9 cellular contexts compared by ENCODE assay signal in the genomic region with DNA sequence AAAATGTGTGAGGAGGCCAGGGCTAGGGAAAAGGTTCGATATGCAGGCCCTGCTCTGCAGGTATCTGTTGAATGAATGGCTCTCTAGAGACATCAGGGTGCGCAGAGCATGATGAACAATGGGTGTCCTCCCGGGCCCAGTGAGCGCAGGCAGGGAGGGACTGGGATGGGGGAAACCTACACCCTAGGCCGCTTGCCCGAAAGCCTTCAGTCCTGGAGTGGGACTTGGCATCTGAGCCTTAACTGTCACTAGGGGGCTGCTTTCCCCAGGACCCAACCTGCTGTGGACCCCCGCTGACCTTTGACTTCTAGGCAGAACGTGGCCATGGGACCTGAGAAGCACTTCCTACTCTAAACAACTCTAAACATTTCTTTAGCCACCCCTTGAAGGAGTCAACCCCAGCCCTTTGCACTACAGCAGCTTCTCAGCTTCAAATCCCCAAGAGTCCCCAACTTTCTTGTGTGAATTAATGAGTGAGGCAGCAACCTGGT. TPM values are rescaled to one million over a fixed set of nuclear protein-coding genes. Genes with fewer than 3 reads are reported as not detected.
DNase-seq lines count a peak whose midpoint lies in the region; ATAC-seq and TF ChIP-seq lines count a peak whose summit lies in the region.
"Had no signal": no experiment of that assay in that cellular context is flagged by ENCODE, and none has a peak within 500 bp of the region (broad histone marks: within the 10 kb centered on the region; RNA-seq: fewer than 3 reads in every experiment).

No MANE protein-coding gene starts in this region.

- H2AFZ ChIP-seq in neural progenitor cell (replicated peaks): peak overlapping the region; percentile 92

- H3K4me2 ChIP-seq in BLaER1: peak overlapping the region; percentile 98
- H3K4me2 ChIP-seq in neural progenitor cell: peak overlapping the region; percentile 92

- H3K4me3 Mint-ChIP-seq in endothelial cell (ENCODE audit: unreplicated experiment) (peak overlapping the region; percentile 88), neural progenitor cell (peak overlapping the region; percentile 86)

- ATAC-seq in HG03342 (IDR thresholded peaks at IDR 0.05; ENCODE audit: unreplicated experiment): no peak

- no peak for DNase-seq in Peyer's patch
- no peak for DNase-seq in endothelial cell (ENCODE audit: low spot score)
- DNase-seq in neural progenitor cell (ENCODE audit: low spot score): no peak
- DNase-seq in dedifferentiated amniotic fluid mesenchymal stem cell (ENCODE audit: extremely low spot score): no peak
- DNase-seq in stimulated activated CD4-positive, alpha-beta T cell treated with anti-CD3 and anti-CD28 coated beads, Interleukin-2, amount 100 ng/mL, for 48 hours: no peak
- no peak for DNase-seq in midbrain (lab: John Stamatoyannopoulos, UW)

- H3K27ac ChIP-seq in BLaER1 (peak overlapping the region; percentile 75; the same call in 1 of the 2 replicates), Peyer's patch (peak overlapping the region; percentile 86 to 99 (median 92)), neural progenitor cell (no peak overlapping the region)

- H3F3A ChIP-seq in neural progenitor cell (ENCODE audit: low read depth): peaks cover 50% of the 10 kb centered on the region

- H4K20me1 ChIP-seq in BLaER1: no peaks in the 10 kb centered on the region
- peaks cover 20% of the 10 kb centered on the region for H4K20me1 ChIP-seq in neural progenitor cell (ENCODE audit: low read depth)

- peaks cover 24% of the 10 kb centered on the region for H3K4me1 Mint-ChIP-seq in endothelial cell (ENCODE audit: unreplicated experiment)
- H3K4me1 Mint-ChIP-seq in neural progenitor cell: peaks cover 46% of the 10 kb centered on the region

- TF ChIP-seq POLR2A in Peyer's patch (IDR thresholded peaks at IDR 0.05): no peak

- H3K27me3 Mint-ChIP-seq in endothelial cell (ENCODE audit: unreplicated experiment): peaks cover 15% of the 10 kb centered on the region
- H3K27me3 Mint-ChIP-seq in neural progenitor cell (ENCODE audit: insufficient read depth, low read depth): peaks cover 15% of the 10 kb centered on the region

- peaks cover 11% of the 10 kb centered on the region for H3K36me3 Mint-ChIP-seq in endothelial cell (ENCODE audit: low read depth, unreplicated experiment)
- peaks cover 2% of the 10 kb centered on the region for H3K36me3 Mint-ChIP-seq in neural progenitor cell

- H3K9me3 ChIP-seq in BLaER1 (no peaks in the 10 kb centered on the region), Peyer's patch (no peaks in the 10 kb centered on the region), neural progenitor cell (ENCODE audit: low read depth) (no peaks in the 10 kb centered on the region)

- H3K27ac Mint-ChIP-seq in endothelial cell (ENCODE audit: unreplicated experiment) (no peak overlapping the region), neural progenitor cell (peak overlapping the region; percentile 93)

- no peak for TF ChIP-seq CTCF in Peyer's patch (IDR thresholded peaks at IDR 0.05)
- no peak for TF ChIP-seq CTCF in endothelial cell (IDR thresholded peaks at IDR 0.05; ENCODE audit: unreplicated experiment)
- no peak for TF ChIP-seq CTCF in neural progenitor cell (IDR thresholded peaks at IDR 0.05)

- H3K36me3 ChIP-seq in BLaER1 (no peaks in the 10 kb centered on the region), Peyer's patch (peaks cover 0 to 11% (median 0%) of the 10 kb centered on the region in 3 donors), neural progenitor cell (no peaks in the 10 kb centered on the region)

- H3K27me3 ChIP-seq in BLaER1 (no peaks in the 10 kb centered on the region), Peyer's patch (no peaks in the 10 kb centered on the region), neural progenitor cell (peaks cover 8% of the 10 kb centered on the region)

- H3K9me3 Mint-ChIP-seq in endothelial cell (ENCODE audit: unreplicated experiment): no peaks in the 10 kb centered on the region
- H3K9me3 Mint-ChIP-seq in neural progenitor cell: no peaks in the 10 kb centered on the region

- H3K79me2 ChIP-seq in neural progenitor cell (ENCODE audit: low read depth): no peaks in the 10 kb centered on the region

- H3K9ac ChIP-seq in BLaER1 (peak overlapping the region; percentile 81), neural progenitor cell (no peak overlapping the region)

- H3K4me1 ChIP-seq in BLaER1 (peaks cover 69% of the 10 kb centered on the region), Peyer's patch (peaks cover 0 to 22% (median 9%) of the 10 kb centered on the region in 4 donors), neural progenitor cell (peaks cover 26% of the 10 kb centered on the region)

- peak overlapping the region; percentile 76 for H3K4me3 ChIP-seq in BLaER1
- peak overlapping the region in 3 of 4 donors; percentile 55 to 93 (median 86) for H3K4me3 ChIP-seq in Peyer's patch
- peak overlapping the region; percentile 65 for H3K4me3 ChIP-seq in neural progenitor cell

RNA-seq across cellular contexts. Expression of gene MAP3K6, which starts 0.4 kb away (rescaled TPM):
- total RNA-seq in Peyer's patch: 100 to 1,000 TPM in 1 of 4 donors, 10 to 100 TPM in 2, 1 to 10 TPM in 1; 6.3 to 124 (median 34.1) TPM
- total RNA-seq in endothelial cell (ENCODE audit: unreplicated experiment): 35.7 TPM
- total RNA-seq in neural progenitor cell (ENCODE audit: low replicate concordance): 1.9 and 11.7 TPM in 2 replicates

RNA-seq across cellular contexts. Expression of gene FCN3, which starts 7.4 kb away (rescaled TPM):
- total RNA-seq in Peyer's patch (not detected), endothelial cell (ENCODE audit: unreplicated experiment) (132 TPM), neural progenitor cell (ENCODE audit: low replicate concordance) (not detected in 2 replicates)
- total RNA-seq: HT1080 had no signal

RNA-seq across cellular contexts. Expression of gene CD164L2, which starts 15.9 kb away (rescaled TPM):
- total RNA-seq in Peyer's patch: not detected
- total RNA-seq in endothelial cell (ENCODE audit: unreplicated experiment): 0.72 TPM
- total RNA-seq in neural progenitor cell (ENCODE audit: low replicate concordance): 1.5 and 1.6 TPM in 2 replicates
- total RNA-seq: HT1080 had no signal

RNA-seq across cellular contexts. Expression of gene GPR3, which starts 25.2 kb away (rescaled TPM):
- total RNA-seq in Peyer's patch (not detected), endothelial cell (ENCODE audit: unreplicated experiment) (2.4 TPM), neural progenitor cell (ENCODE audit: low replicate concordance) (3.0 and 3.1 TPM in 2 replicates)

RNA-seq across cellular contexts. Expression of gene SYTL1, which starts 25.4 kb away (rescaled TPM):
- total RNA-seq in Peyer's patch: 10 to 100 TPM in 1 of 4 donors, 1 to 10 TPM in 3; 9.0 to 37.1 (median 9.5) TPM
- total RNA-seq in endothelial cell (ENCODE audit: unreplicated experiment): 1.3 TPM
- total RNA-seq in neural progenitor cell (ENCODE audit: low replicate concordance): 5.7 and 7.9 TPM in 2 replicates

Comparison
In these comparisons a context has a peak if more than half of its experiments do, and no peak if none do; other contexts are left out.
1. RNA of gene FCN3, which starts 7.4 kb away (total RNA-seq): 132 TPM in endothelial cell (single experiment); not detected in Peyer's patch and not detected in neural progenitor cell; every median in the first group is over 100 times any median in the second.
2. Peak in every context shown above with its lines, with median percentiles within 50 percentile points of each other: H3K4me3 ChIP-seq.